ENCODE assay signal across 14 cellular contexts in the genomic region with DNA sequence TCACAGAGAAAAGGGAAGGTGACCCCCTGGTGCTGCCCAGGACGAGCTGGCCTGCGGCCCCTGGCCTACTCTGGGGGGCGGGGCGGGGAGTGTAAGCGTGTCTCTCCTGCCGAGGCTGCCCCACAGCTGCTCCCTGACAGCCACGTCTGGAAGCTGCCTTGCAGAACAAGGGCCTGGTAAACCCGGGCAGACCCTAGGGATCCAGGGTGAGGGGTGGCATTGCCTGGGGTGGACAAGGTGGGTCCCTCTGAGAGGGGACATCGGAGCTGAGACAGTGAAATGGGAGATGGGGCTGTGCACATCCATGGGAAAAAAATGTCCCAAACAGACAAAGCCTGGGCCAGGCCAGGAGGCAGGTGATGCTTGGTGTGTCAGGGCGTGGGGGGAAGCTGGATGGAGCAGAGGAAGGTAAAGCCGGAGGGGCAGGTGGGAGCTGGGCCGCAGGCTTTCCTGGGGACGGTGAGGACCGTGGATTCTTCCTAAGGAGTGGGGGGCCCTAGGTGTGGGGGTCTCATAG.
A peak's percentile ranks its signal among the peaks of the same experiment; 100 is the strongest.
DNase-seq lines count a peak whose midpoint lies in the region; ATAC-seq lines count a peak whose summit lies in the region.
"Had no signal": no experiment of that assay in that cellular context is flagged by ENCODE, and none has a peak within 500 bp of the region (broad histone marks: within the 10 kb centered on the region; RNA-seq: fewer than 3 reads in every experiment).

No MANE protein-coding gene starts in this region.

- ATAC-seq in Right ventricle myocardium superior (ENCODE audit: poor library complexity), result no peak
- ATAC-seq in sciatic nerve, result no peak
- no peak for ATAC-seq in stimulated activated naive CD8-positive, alpha-beta T cell treated with anti-CD3 and anti-CD28 coated beads, Interleukin-15, Interleukin-2, amounts not matched to agents 100 U/mL and 50 U/mL, for 24 hours
- ATAC-seq in HG03159 (IDR thresholded peaks at IDR 0.05; ENCODE audit: unreplicated experiment), result no peak
- ATAC-seq: CD8-positive, alpha-beta T cell had no signal

- peak; percentile 49 for DNase-seq in cardiac septum (ENCODE audit: low spot score)
- DNase-seq in Right ventricle myocardium superior, result no peak
- peak; percentile 40 for DNase-seq in ecto neural progenitor cell (ENCODE audit: low spot score)
- DNase-seq in sciatic nerve (ENCODE audit: low spot score), result peak; percentile 56
- no peak for DNase-seq in stimulated activated naive CD8-positive, alpha-beta T cell treated with anti-CD3 and anti-CD28 coated beads, Interleukin-15, Interleukin-2, amounts not matched to agents 100 U/mL and 50 U/mL, for 24 hours
- no peak for DNase-seq in medulla oblongata (ENCODE audit: extremely low spot score)
- DNase-seq: CD8-positive, alpha-beta T cell; GF-D8; KBM-7; NCI-H1048; NCI-H146; NCI-H2081 treated with DMSO at 0.1 percent for 48 hours; NCI-H524 had no signal

- intact Hi-C loops in cardiac septum (cut with DNase I) (no loop called here), Right ventricle myocardium superior (cut with DNase I) (no loop called here), sciatic nerve (cut with DNase I) (no loop called here)

Comparison
In these comparisons a context has a peak if more than half of its experiments do, and no peak if none do; other contexts are left out.
1. DNase-seq: peak in cardiac septum (single experiment), ecto neural progenitor cell (single experiment) and sciatic nerve (single experiment); none in Right ventricle myocardium superior (single experiment), stimulated activated naive CD8-positive, alpha-beta T cell treated with anti-CD3 and anti-CD28 coated beads, Interleukin-15, Interleukin-2, amounts not matched to agents 100 U/mL and 50 U/mL, for 24 hours (single experiment) and medulla oblongata (single experiment).